Comparison of ENCODE assay signal across 8 cellular contexts in the genomic region with DNA sequence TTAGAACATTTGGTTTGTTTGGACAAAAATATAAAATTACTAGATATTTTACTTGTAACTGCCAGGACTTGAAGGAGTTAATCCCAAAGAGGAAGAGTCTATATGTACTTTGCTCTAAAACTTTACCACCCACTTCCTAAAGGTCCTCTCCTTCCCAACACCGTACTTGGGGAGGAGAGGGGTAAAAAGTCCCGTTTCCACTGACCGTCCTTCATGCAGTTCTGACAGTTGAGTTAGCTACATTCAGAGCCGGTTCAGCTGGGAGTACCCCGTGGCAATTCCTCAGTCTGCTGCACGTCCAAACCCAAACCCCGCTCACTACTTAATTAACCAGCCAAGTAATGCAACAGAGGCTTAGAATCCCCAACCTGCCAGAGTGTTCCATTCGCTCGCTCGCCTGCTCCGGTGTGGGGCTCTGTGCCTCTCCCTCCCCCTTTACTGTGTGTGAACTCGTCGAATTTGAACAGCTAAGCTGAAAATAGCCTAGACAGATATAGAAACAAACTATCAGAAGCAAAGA.
DNase-seq lines count a peak whose midpoint lies in the region; TF ChIP-seq lines count a peak whose summit lies in the region.

No MANE protein-coding gene starts in this region.

- H3K27me3 Mint-ChIP-seq in type B pancreatic cell, result no peaks in the 10 kb centered on the region

- H3K4me1 ChIP-seq in SJCRH30 (peaks cover 9% of the 10 kb centered on the region; the same call in 1 of the 2 replicates), ascending aorta (peaks cover 3 to 43% of the 10 kb centered on the region in 2 donors), skeletal muscle tissue (ENCODE audit: control insufficient read depth in 3 of 3, insufficient read depth in 3 of 3, low read length in 3 of 3) (peaks cover 13 to 42% (median 35%) of the 10 kb centered on the region in 3 donors)

- no peaks in the 10 kb centered on the region for H3K36me3 ChIP-seq in SJCRH30
- no peaks in the 10 kb centered on the region for H3K36me3 ChIP-seq in ascending aorta
- H3K36me3 ChIP-seq in skeletal muscle tissue (ENCODE audit: control insufficient read depth in 3 of 3, insufficient read depth in 3 of 3, low read length in 3 of 3), result no peaks in the 10 kb centered on the region

- H3K9me3 ChIP-seq in SJCRH30 (replicated peaks) (no peaks in the 10 kb centered on the region), ascending aorta (no peaks in the 10 kb centered on the region), skeletal muscle tissue (ENCODE audit: control insufficient read depth in 3 of 3, low read length in 3 of 3) (no peaks in the 10 kb centered on the region)

- H3K27me3 ChIP-seq in SJCRH30 (no peaks in the 10 kb centered on the region), ascending aorta (no peaks in the 10 kb centered on the region), skeletal muscle tissue (ENCODE audit: control insufficient read depth in 3 of 3, insufficient read depth in 3 of 3, low read length in 3 of 3) (no peaks in the 10 kb centered on the region)

- H3K27ac ChIP-seq in SJCRH30 (peak overlapping the region; percentile 43), ascending aorta (peak overlapping the region; percentile 95 to 98), skeletal muscle tissue (ENCODE audit: low read depth, low read length) (peak overlapping the region; percentile 85)

- H3K36me3 Mint-ChIP-seq in type B pancreatic cell, result no peaks in the 10 kb centered on the region

- DNase-seq in NOMO-1 treated with DMSO at 0.1 percent for 48 hours (lab: John Stamatoyannopoulos, UW; ENCODE audit: unreplicated experiment) (peak; percentile 50), NOMO-1 treated with dmso at 0.1 percent for 144 hours (lab: John Stamatoyannopoulos, UW; ENCODE audit: unreplicated experiment) (no peak), SJCRH30 (peak; percentile 12 to 37), ascending aorta (ENCODE audit: low spot score in 2 of 2) (peak in 1 of 2 donors; percentile 68), hippocampal formation (lab: John Stamatoyannopoulos, UW) (peak; percentile 35 to 59), NCI-H446 treated with DMSO at 0.1 percent for 48 hours (lab: John Stamatoyannopoulos, UW) (no peak), type B pancreatic cell (ENCODE audit: extremely low spot score, unreplicated experiment) (no peak)

- H3K4me3 ChIP-seq in SJCRH30, result peak overlapping the region; percentile 76
- peak overlapping the region; percentile 66 to 80 for H3K4me3 ChIP-seq in ascending aorta
- H3K4me3 ChIP-seq in skeletal muscle tissue (ENCODE audit: low read length in 3 of 3), result peak overlapping the region; percentile 72 to 93 (median 80)

- TF ChIP-seq CTCF in ascending aorta (IDR thresholded peaks at IDR 0.05), result no peak
- no peak for TF ChIP-seq CTCF in type B pancreatic cell (conservative IDR thresholded peaks at IDR 0.05)

- peak overlapping the region; percentile 79 to 91 (median 80) for H3K9ac ChIP-seq in skeletal muscle tissue (ENCODE audit: low read depth in 1 of 3, low read length in 3 of 3)

- H3K4me3 Mint-ChIP-seq in type B pancreatic cell, result no peak overlapping the region

- peaks cover 47% of the 10 kb centered on the region for H3K4me1 Mint-ChIP-seq in type B pancreatic cell (ENCODE audit: unreplicated experiment)

- H3K27ac Mint-ChIP-seq in type B pancreatic cell, result no peak overlapping the region

- intact Hi-C loops in ascending aorta (cut with DNase I), result loop anchor here (1.0 to 5.0 kb wide), 8 partner anchors 37 to 517 kb away; no protein-coding TSS in a partner anchor

- no peaks in the 10 kb centered on the region for H3K9me3 Mint-ChIP-seq in type B pancreatic cell

Comparison
In these comparisons a context has a peak if more than half of its experiments do, and no peak if none do; other contexts are left out.
1. DNase-seq: peak in NOMO-1 treated with DMSO at 0.1 percent for 48 hours (single experiment), SJCRH30 (2 of 2) and hippocampal formation (2 of 2); none in NOMO-1 treated with dmso at 0.1 percent for 144 hours (single experiment), NCI-H446 treated with DMSO at 0.1 percent for 48 hours (single experiment) and type B pancreatic cell (single experiment).
2. H3K27ac ChIP-seq: peak in every context shown above with its lines; median percentile 96 in ascending aorta; 85 in skeletal muscle tissue; 43 in SJCRH30.
3. Peak in every context shown above with its lines, with median percentiles within 50 percentile points of each other: H3K4me3 ChIP-seq.